ENCODE assay signal across 21 cellular contexts in the genomic region with DNA sequence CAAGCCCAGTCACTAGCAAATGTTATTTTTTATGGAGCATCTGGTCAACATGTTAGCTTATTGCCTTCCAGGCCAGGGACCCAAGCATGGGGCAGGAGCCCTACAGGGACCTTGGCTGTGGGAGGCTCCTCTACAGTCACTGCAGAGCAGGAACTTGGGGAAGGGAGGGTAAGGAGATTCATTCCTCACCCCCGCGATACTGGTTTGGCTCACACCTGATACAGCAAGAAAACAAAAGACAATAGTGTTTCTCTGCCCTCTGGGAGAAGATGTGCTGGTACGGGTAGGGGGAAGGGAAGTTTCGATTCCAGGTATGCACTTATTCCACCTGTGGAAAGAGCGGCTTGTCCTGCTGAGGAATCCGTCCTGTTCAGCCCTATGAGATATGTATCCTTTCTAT.
DNase-seq lines count a peak whose midpoint lies in the region; ATAC-seq, FAIRE-seq and TF ChIP-seq lines count a peak whose summit lies in the region.
"Had no signal": no experiment of that assay in that cellular context is flagged by ENCODE, and none has a peak within 500 bp of the region (broad histone marks: within the 10 kb centered on the region; RNA-seq: fewer than 3 reads in every experiment).

No MANE protein-coding gene starts in this region.

- no peak for TF ChIP-seq POLR2A in GM12878 (IDR thresholded peaks at IDR 0.05; ENCODE audit: low read depth, low read length)
- no peak for TF ChIP-seq POLR2A in esophagus squamous epithelium (IDR thresholded peaks at IDR 0.05)

- no peak overlapping the region for H3K23ac ChIP-seq in H9 (ENCODE audit: insufficient read length, low read depth, low read length)

- no peak for TF ChIP-seq CTCF in GM12878 (IDR thresholded peaks at IDR 0.05 in 2 of 3, conservative IDR thresholded peaks at IDR 0.05 in 1 of 3; ENCODE audit: control insufficient read depth in 2 of 3, extremely low read depth in 1 of 3, insufficient read depth in 1 of 3, low read depth in 3 of 3, low read length in 3 of 3)
- no peak for TF ChIP-seq CTCF in esophagus squamous epithelium (IDR thresholded peaks at IDR 0.05)
- TF ChIP-seq CTCF in neural progenitor cell (IDR thresholded peaks at IDR 0.05) = no peak
- no peak for TF ChIP-seq CTCF in H9 (conservative IDR thresholded peaks at IDR 0.05)

- no peak overlapping the region for H2AK5ac ChIP-seq in H9 (ENCODE audit: insufficient read length, low read length)

- intact Hi-C loops in GM12878 (cut with micrococcal nuclease; ENCODE audit: unreplicated experiment) (no loop called here), esophagus squamous epithelium (cut with DNase I) (no loop called here)

- no peak overlapping the region for H4K8ac ChIP-seq in H9 (replicated peaks; ENCODE audit: insufficient read length, low read depth, low read length)

- H2BK5ac ChIP-seq in H9 (ENCODE audit: insufficient read length, low read length) = no peak overlapping the region

- no peak for TF ChIP-seq RAD21 in GM12878 (IDR thresholded peaks at IDR 0.05; ENCODE audit: insufficient read depth, low read depth, low read length)

- TF ChIP-seq EP300 in GM12878 (IDR thresholded peaks at IDR 0.05; ENCODE audit: borderline replicate concordance in 1 of 2, control insufficient read depth in 1 of 2, low read depth in 2 of 2, low read length in 2 of 2) = no peak

- peaks cover 29% of the 10 kb centered on the region for H3K27me3 Mint-ChIP-seq in neural progenitor cell (ENCODE audit: insufficient read depth, low read depth)
- peaks cover 1% of the 10 kb centered on the region; the same call in 1 of the 2 replicates for H3K27me3 Mint-ChIP-seq in H9 (ENCODE audit: low read depth)
- H3K27me3 Mint-ChIP-seq: B cell had no signal

- peak; percentile 37 for DNase-seq in DMS 273 (lab: John Stamatoyannopoulos, UW; ENCODE audit: unreplicated experiment)
- DNase-seq in DMS 273 treated with DMSO at 0.1 percent for 48 hours (lab: John Stamatoyannopoulos, UW) = no peak
- DNase-seq in GM12878 (ENCODE audit: low read depth, low spot score) = no peak
- DNase-seq in esophagus squamous epithelium (lab: John Stamatoyannopoulos, UW) = no peak
- DNase-seq in NCI-H1694 treated with DMSO at 0.1 percent for 48 hours (lab: John Stamatoyannopoulos, UW) = no peak
- DNase-seq in neural progenitor cell (ENCODE audit: low spot score) = no peak
- DNase-seq in H9 = no peak
- DNase-seq: Calu3, GOT3, HCEC 1CT, KG1, NCI-H1092, NCI-H1417 treated with DMSO at 0.1 percent for 48 hours, NCI-H187 treated with DMSO at 0.1 percent for 48 hours, NCI-H2107, NCI-H524 treated with DMSO at 0.1 percent for 48 hours, NCI-H774, SK-N-SH had no signal

- no peak overlapping the region for H2BK12ac ChIP-seq in H9 (ENCODE audit: insufficient read length, low read depth, low read length)

- H3K27ac Mint-ChIP-seq in neural progenitor cell = no peak overlapping the region
- no peak overlapping the region for H3K27ac Mint-ChIP-seq in H9
- H3K27ac Mint-ChIP-seq: B cell, CD14-positive monocyte had no signal

- SMC1A ChIA-PET in GM12878 (lab: Charles Lee; ENCODE audit: uncharacterized antibody, unreplicated experiment) = interaction anchor here (1.3 to 6.2 kb wide), 5 partner anchors 14 to 81 kb away, joined by 3 to 91 read pairs (median 6); no protein-coding TSS in a partner anchor

- H2AFZ ChIP-seq in GM12878 (ENCODE audit: control insufficient read depth, low read depth, low read length) (no peak overlapping the region), neural progenitor cell (replicated peaks) (no peak overlapping the region), H9 (ENCODE audit: low read length) (no peak overlapping the region)

- H4K91ac ChIP-seq in H9 (ENCODE audit: insufficient read length, low read depth, low read length) = no peak overlapping the region

- no peak overlapping the region for H2BK120ac ChIP-seq in H9 (ENCODE audit: low read depth, low read length, poor library complexity, severe bottlenecking)

- H3K79me2 ChIP-seq in GM12878 (ENCODE audit: control insufficient read depth, insufficient read depth, low read length) = no peaks in the 10 kb centered on the region
- H3K79me2 ChIP-seq in neural progenitor cell (ENCODE audit: low read depth) = no peaks in the 10 kb centered on the region
- no peaks in the 10 kb centered on the region for H3K79me2 ChIP-seq in H9 (ENCODE audit: insufficient read depth, low read length)

- POLR2A ChIA-PET in GM12878 (lab: Charles Lee) = interaction anchor here (2.8 kb wide), 1 partner anchor 15 kb away, joined by 11 read pairs; no protein-coding TSS in a partner anchor

- BruUV-seq in GM12878 (replicated peaks; lab: Mats Ljungman, UMichigan) = no TSS peak

- H3K9me3 Mint-ChIP-seq in neural progenitor cell (no peaks in the 10 kb centered on the region), H9 (no peaks in the 10 kb centered on the region)
- H3K9me3 Mint-ChIP-seq: CD14-positive monocyte had no signal

- H3K9me3 ChIP-seq in GM12878 (replicated peaks; ENCODE audit: control insufficient read depth, insufficient read depth, low read length) (no peaks in the 10 kb centered on the region), esophagus squamous epithelium (no peaks in the 10 kb centered on the region), neural progenitor cell (ENCODE audit: low read depth) (no peaks in the 10 kb centered on the region), H9 (ENCODE audit: control insufficient read depth, low read depth, low read length) (no peaks in the 10 kb centered on the region)
- H3K9me3 ChIP-seq: SK-N-SH had no signal

- H3K18ac ChIP-seq in H9 (ENCODE audit: insufficient read length, low read depth, low read length) = no peak overlapping the region

- H3K27me3 ChIP-seq in GM12878 (replicated peaks in 1 of 2; ENCODE audit: control insufficient read depth in 2 of 2, insufficient read depth in 2 of 2, low read length in 1 of 2) (no peaks in the 10 kb centered on the region), esophagus squamous epithelium (no peaks in the 10 kb centered on the region), neural progenitor cell (no peaks in the 10 kb centered on the region), H9 (ENCODE audit: insufficient read depth, low read length) (no peaks in the 10 kb centered on the region)

- H3K4me3 ChIP-seq in GM12878 = no peak overlapping the region
- H3K4me3 ChIP-seq in esophagus squamous epithelium = no peak overlapping the region
- no peak overlapping the region for H3K4me3 ChIP-seq in neural progenitor cell

- no peak overlapping the region for H3K14ac ChIP-seq in H9 (ENCODE audit: insufficient read depth, low read length)

- H3K23me2 ChIP-seq in H9 (ENCODE audit: insufficient read length, low read depth, low read length, poor library complexity, severe bottlenecking) = no peaks in the 10 kb centered on the region

- no peak overlapping the region for H3K4me3 Mint-ChIP-seq in neural progenitor cell
- H3K4me3 Mint-ChIP-seq in H9 = no peak overlapping the region
- H3K4me3 Mint-ChIP-seq: B cell, CD14-positive monocyte had no signal

- no peak overlapping the region for H3K4ac ChIP-seq in H9 (ENCODE audit: low read depth, low read length)

- H3K36me3 Mint-ChIP-seq in neural progenitor cell (no peaks in the 10 kb centered on the region), H9 (ENCODE audit: insufficient read depth in 1 of 3, low read depth in 3 of 3) (no peaks in the 10 kb centered on the region; a peak in 2 of 7 replicates)
- H3K36me3 Mint-ChIP-seq: CD14-positive monocyte had no signal

- H3K36me3 ChIP-seq in GM12878 (ENCODE audit: control insufficient read depth in 2 of 2, insufficient read depth in 2 of 2, low read length in 1 of 2) (no peaks in the 10 kb centered on the region), esophagus squamous epithelium (no peaks in the 10 kb centered on the region), neural progenitor cell (no peaks in the 10 kb centered on the region)

- no peak overlapping the region for H2BK20ac ChIP-seq in H9 (ENCODE audit: low read depth, low read length, poor library complexity, severe bottlenecking)

- RAD21 ChIA-PET in GM12878 (lab: Charles Lee; ENCODE audit: unreplicated experiment) = interaction anchor here (0.9 to 6.9 kb wide), 2 partner anchors 14 to 83 kb away, joined by 3 to 49 read pairs; no protein-coding TSS in a partner anchor

- H3K9ac ChIP-seq in GM12878 (ENCODE audit: control insufficient read depth, insufficient read depth, low read length) (no peak overlapping the region), neural progenitor cell (no peak overlapping the region), H9 (ENCODE audit: extremely low read depth, insufficient read length, low read length) (no peak overlapping the region)
- H3K9ac ChIP-seq: SK-N-SH had no signal

- no peaks in the 10 kb centered on the region for H3K79me1 ChIP-seq in H9 (ENCODE audit: insufficient read depth, low read depth, low read length, poor library complexity, severe bottlenecking)

- no peak overlapping the region for H3T11ph ChIP-seq in H9 (ENCODE audit: low read length)

- H3K4me2 ChIP-seq in GM12878 (ENCODE audit: control insufficient read depth, insufficient read depth) = no peak overlapping the region
- no peak overlapping the region for H3K4me2 ChIP-seq in neural progenitor cell
- H3K4me2 ChIP-seq in H9 (ENCODE audit: insufficient read depth, insufficient read length, low read length) = no peak overlapping the region
- H3K4me2 ChIP-seq: SK-N-SH had no signal

- no peak overlapping the region for H3K56ac ChIP-seq in H9 (ENCODE audit: insufficient read length, low read depth, low read length)

- ATAC-seq in GM12878 = no peak

- in situ Hi-C loops in GM12878 (cut with MboI) = no loop called here

- peaks cover 24% of the 10 kb centered on the region for H3K4me1 Mint-ChIP-seq in neural progenitor cell
- peaks cover 1 to 6% of the 10 kb centered on the region in 2 experiments; a peak in 3 of 4 replicates for H3K4me1 Mint-ChIP-seq in H9

- no peak overlapping the region for H4K5ac ChIP-seq in H9 (ENCODE audit: insufficient read length, low read depth, low read length)

- H3K27ac ChIP-seq in GM12878 (ENCODE audit: control insufficient read depth, insufficient read depth) (peak overlapping the region; percentile 38), esophagus squamous epithelium (peak overlapping the region; percentile 5 to 82 (median 46)), neural progenitor cell (no peak overlapping the region), H9 (ENCODE audit: insufficient read length, low read depth, low read length) (no peak overlapping the region)
- H3K27ac ChIP-seq: 22Rv1 had no signal

- WGBS in GM12878 (ENCODE audit: insufficient coverage, insufficient replicate concordance, low lambda C conversion rate, missing lambda C conversion rate) = 80% methylated on average over 6 of the region's 6 CpGs
- WGBS in esophagus squamous epithelium, 2 donors = 59 to 84% methylated on average over 5 to 6 of the region's 6 CpGs
- WGBS in H9 (ENCODE audit: extremely low coverage, insufficient read length, low lambda C conversion rate) = no CpG with 5 or more reads among the region's 6 CpGs

- H2BK15ac ChIP-seq in H9 (ENCODE audit: low read depth, low read length) = no peak overlapping the region

- FAIRE-seq in GM12878 (lab: Jason Lieb, UNC) = no peak

- CTCF ChIA-PET in GM12878 (lab: Yijun Ruan, JAX) = interaction anchor here (0.9 to 2.7 kb wide), 3 partner anchors 12 to 27 kb away, joined by 3 to 14 read pairs (median 4); no protein-coding TSS in a partner anchor

- H4K20me1 ChIP-seq in GM12878 (ENCODE audit: control insufficient read depth, insufficient read depth) = no peaks in the 10 kb centered on the region
- H4K20me1 ChIP-seq in neural progenitor cell (ENCODE audit: low read depth) = no peaks in the 10 kb centered on the region
- H4K20me1 ChIP-seq in H9 (ENCODE audit: control insufficient read depth, insufficient read depth, insufficient read length) = no peaks in the 10 kb centered on the region

- no peaks in the 10 kb centered on the region for H3F3A ChIP-seq in neural progenitor cell (ENCODE audit: low read depth)

- peaks cover 85% of the 10 kb centered on the region for H3K4me1 ChIP-seq in GM12878 (ENCODE audit: control insufficient read depth, insufficient read depth, low read length)
- H3K4me1 ChIP-seq in esophagus squamous epithelium = peaks cover 33 to 85% (median 50%) of the 10 kb centered on the region in 3 donors
- H3K4me1 ChIP-seq in neural progenitor cell = peaks cover 18% of the 10 kb centered on the region
- H3K4me1 ChIP-seq in H9 (ENCODE audit: insufficient read depth, low read length) = 0 out of 2 replicates have a peak, but pooled peaks cover 3% of the 10 kb centered on the region

Comparison
In these comparisons a context has a peak if more than half of its experiments do, and no peak if none do; other contexts are left out.
1. H3K27ac ChIP-seq: peak in GM12878 (single experiment) and esophagus squamous epithelium (4 of 4); none in neural progenitor cell (single experiment) and H9 (single experiment).